ENCODE assay signal across 8 cellular contexts in the genomic region with DNA sequence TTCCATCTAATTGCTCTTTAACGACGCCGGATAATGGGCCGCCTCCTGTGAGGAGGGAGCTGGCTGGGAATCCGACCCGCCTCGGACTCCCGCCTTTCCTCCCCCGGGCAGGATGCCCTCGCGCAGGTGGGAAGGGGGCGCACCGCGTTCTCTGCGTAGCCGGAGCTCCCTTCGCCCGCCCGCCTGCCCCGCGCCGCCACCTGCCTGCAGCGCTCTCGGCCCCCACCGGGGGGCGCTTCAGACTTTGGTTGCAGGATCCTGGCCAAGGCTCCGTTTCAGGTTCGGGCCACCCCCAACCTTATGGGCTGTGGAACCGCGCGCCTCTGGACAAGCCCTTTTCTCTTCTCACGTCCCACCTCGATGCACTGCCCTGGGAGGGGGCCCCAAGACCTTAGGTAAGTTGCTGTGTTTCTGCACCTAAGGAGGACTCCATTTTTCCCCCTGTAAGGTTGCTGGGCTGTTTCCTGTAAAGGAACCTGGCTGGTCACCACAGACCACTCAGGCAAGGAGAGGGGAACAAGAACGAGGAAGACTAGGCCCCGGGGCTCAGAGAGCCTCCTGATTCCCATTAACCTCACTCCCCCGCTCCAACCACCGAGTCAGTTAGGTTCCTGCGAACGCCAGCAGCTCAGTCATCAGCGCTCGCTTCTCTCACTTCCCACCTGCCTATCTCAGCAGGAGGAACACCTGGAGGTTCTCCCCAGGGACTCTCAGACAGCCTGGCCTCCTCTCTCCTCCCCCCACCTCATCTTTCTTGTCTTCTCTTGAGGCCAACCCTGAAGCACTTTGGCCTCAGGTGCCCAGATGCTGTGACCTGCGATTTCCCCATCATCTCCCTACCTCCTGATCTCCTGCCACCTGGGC.
A peak's percentile ranks its signal among the peaks of the same experiment; 100 is the strongest.
DNase-seq lines count a peak whose midpoint lies in the region.

No MANE protein-coding gene starts in this region.

- peak; percentile 78 for DNase-seq in COR-L47 (lab: John Stamatoyannopoulos, UW)
- DNase-seq in HCEC 1CT: peak; percentile 19
- DNase-seq in NCI-H2171 treated with DMSO at 0.1 percent for 48 hours (lab: John Stamatoyannopoulos, UW): peak; percentile 77
- peak; percentile 82 to 87 for DNase-seq in activated CD4-positive, alpha-beta T cell treated with anti-CD3 and anti-CD28 coated beads, Interleukin-2, amount 50 U/mL, for 48 hours
- DNase-seq in effector CD4-positive, alpha-beta T cell: peak; percentile 69
- peak; percentile 4 for DNase-seq in midbrain (lab: John Stamatoyannopoulos, UW)
- peak; percentile 35 to 82 (median 72) for DNase-seq in stimulated activated naive CD4-positive, alpha-beta T cell (lab: John Stamatoyannopoulos, UW)
- no peak for DNase-seq in NCI-H2029 (lab: John Stamatoyannopoulos, UW)
